ENCODE assay signal across 7 cellular contexts in the genomic region with DNA sequence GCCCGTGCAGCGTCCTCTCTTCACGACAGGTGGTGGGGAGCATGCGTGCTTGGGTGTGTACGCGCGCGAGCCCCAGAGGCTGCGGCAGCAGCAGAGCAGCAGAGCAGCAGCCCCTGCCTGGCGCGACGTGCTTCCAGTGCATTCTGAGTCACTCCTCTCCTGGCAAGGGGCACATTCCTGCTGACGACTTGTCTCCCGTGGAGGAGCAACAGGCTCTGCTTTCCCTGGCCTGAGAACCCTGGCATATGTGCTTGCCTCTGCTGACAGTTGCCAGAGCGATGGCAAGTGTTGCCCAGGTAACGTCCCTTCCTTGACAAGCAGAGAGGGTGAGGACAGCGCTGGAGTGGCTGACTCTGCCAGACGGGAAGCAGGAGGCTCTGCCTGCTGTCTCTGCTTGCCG.
DNase-seq lines count a peak whose midpoint lies in the region; TF ChIP-seq lines count a peak whose summit lies in the region.

No MANE protein-coding gene starts in this region.

- no peak overlapping the region for H3K27ac Mint-ChIP-seq in Calu3 (ENCODE audit: unreplicated experiment)
- H3K27ac Mint-ChIP-seq in activated T-helper 1 cell treated with anti-CD3 and anti-CD28 coated beads, Interleukin-12 subunit alpha, Interleukin-12 subunit beta, Interleukin-2, Interleukin-4 antibody, amounts not matched to agents 30 ng/mL and 10 ng/mL and 1 ng/mL, durations not matched to agents 14 hours and 24 hours and 36 hours, result no peak overlapping the region

- CTCF ChIA-PET in Calu3 (lab: Charles Lee), result no interaction called here

- H3K27me3 Mint-ChIP-seq in Calu3 (ENCODE audit: unreplicated experiment), result no peaks in the 10 kb centered on the region
- no peaks in the 10 kb centered on the region for H3K27me3 Mint-ChIP-seq in activated T-helper 1 cell treated with anti-CD3 and anti-CD28 coated beads, Interleukin-12 subunit alpha, Interleukin-12 subunit beta, Interleukin-2, Interleukin-4 antibody, amounts not matched to agents 30 ng/mL and 10 ng/mL and 1 ng/mL, durations not matched to agents 14 hours and 24 hours and 36 hours (ENCODE audit: insufficient read depth)

- H3K9me3 Mint-ChIP-seq in Calu3 (ENCODE audit: low read depth, unreplicated experiment), result no peaks in the 10 kb centered on the region
- H3K9me3 Mint-ChIP-seq in activated T-helper 1 cell treated with anti-CD3 and anti-CD28 coated beads, Interleukin-12 subunit alpha, Interleukin-12 subunit beta, Interleukin-2, Interleukin-4 antibody, amounts not matched to agents 30 ng/mL and 10 ng/mL and 1 ng/mL, durations not matched to agents 14 hours and 24 hours and 36 hours, result no peaks in the 10 kb centered on the region

- H3K4me3 ChIP-seq in astrocyte of the cerebellum (ENCODE audit: low read depth, low read length), result no peak overlapping the region
- no peak overlapping the region for H3K4me3 ChIP-seq in uterus

- TF ChIP-seq CTCF in astrocyte of the cerebellum (IDR thresholded peaks at IDR 0.05; ENCODE audit: low read depth, low read length, missing control alignments), result no peak
- TF ChIP-seq CTCF in uterus (IDR thresholded peaks at IDR 0.05), result no peak
- TF ChIP-seq CTCF in Calu3 (IDR thresholded peaks at IDR 0.05; ENCODE audit: unreplicated experiment), result no peak

- H3K36me3 ChIP-seq in uterus, result no peaks in the 10 kb centered on the region

- no peaks in the 10 kb centered on the region for H3K27me3 ChIP-seq in uterus

- H3K4me1 ChIP-seq in uterus, result no peaks in the 10 kb centered on the region

- H3K9me3 ChIP-seq in uterus, result no peaks in the 10 kb centered on the region

- DNase-seq in NCI-H128 (lab: John Stamatoyannopoulos, UW; ENCODE audit: unreplicated experiment) (peak; percentile 76), astrocyte of the cerebellum (ENCODE audit: low read depth) (peak; percentile 88), islet precursor cell (peak; percentile 98), uterus (peak; percentile 56 to 58), Calu3 (no peak)
- no peak for DNase-seq in stimulated activated CD4-positive, alpha-beta T cell treated with anti-CD3 and anti-CD28 coated beads, Interleukin-4, amount 100 ng/mL, for 4 hours
- no peak for DNase-seq in activated T-helper 1 cell treated with anti-CD3 and anti-CD28 coated beads, Interleukin-12 subunit alpha, Interleukin-12 subunit beta, Interleukin-2, Interleukin-4 antibody, amounts not matched to agents 30 ng/mL and 10 ng/mL and 1 ng/mL, durations not matched to agents 14 hours and 24 hours and 36 hours (ENCODE audit: low spot score)

- in situ Hi-C loops in astrocyte of the cerebellum (cut with HindIII; ENCODE audit: low sequenced_read_pairs), result no loop called here

- no peaks in the 10 kb centered on the region for H3K4me1 Mint-ChIP-seq in Calu3 (ENCODE audit: low read depth, unreplicated experiment)
- H3K4me1 Mint-ChIP-seq in activated T-helper 1 cell treated with anti-CD3 and anti-CD28 coated beads, Interleukin-12 subunit alpha, Interleukin-12 subunit beta, Interleukin-2, Interleukin-4 antibody, amounts not matched to agents 30 ng/mL and 10 ng/mL and 1 ng/mL, durations not matched to agents 14 hours and 24 hours and 36 hours (ENCODE audit: low read depth), result peaks cover 20% of the 10 kb centered on the region

- no peak overlapping the region for H3K27ac ChIP-seq in uterus

- no peak for TF ChIP-seq POLR2A in uterus (IDR thresholded peaks at IDR 0.05)

- BruUV-seq in Calu3 (replicated peaks; lab: Mats Ljungman, UMichigan), result no TSS peak

- peaks cover 4% of the 10 kb centered on the region for H3K36me3 Mint-ChIP-seq in Calu3 (ENCODE audit: insufficient read depth, unreplicated experiment)
- H3K36me3 Mint-ChIP-seq in activated T-helper 1 cell treated with anti-CD3 and anti-CD28 coated beads, Interleukin-12 subunit alpha, Interleukin-12 subunit beta, Interleukin-2, Interleukin-4 antibody, amounts not matched to agents 30 ng/mL and 10 ng/mL and 1 ng/mL, durations not matched to agents 14 hours and 24 hours and 36 hours (ENCODE audit: low read depth), result peaks cover 12% of the 10 kb centered on the region

- H3K4me3 Mint-ChIP-seq in Calu3 (ENCODE audit: low read depth, unreplicated experiment), result no peak overlapping the region
- no peak overlapping the region for H3K4me3 Mint-ChIP-seq in activated T-helper 1 cell treated with anti-CD3 and anti-CD28 coated beads, Interleukin-12 subunit alpha, Interleukin-12 subunit beta, Interleukin-2, Interleukin-4 antibody, amounts not matched to agents 30 ng/mL and 10 ng/mL and 1 ng/mL, durations not matched to agents 14 hours and 24 hours and 36 hours

- intact Hi-C loops in uterus (cut with DNase I; ENCODE audit: low total_unique reads), result no loop called here
- intact Hi-C loops in Calu3 (cut with micrococcal nuclease; ENCODE audit: unreplicated experiment), result no loop called here
- intact Hi-C loops in activated T-helper 1 cell treated with anti-CD3 and anti-CD28 coated beads, Interleukin-12 subunit alpha, Interleukin-12 subunit beta, Interleukin-2, Interleukin-4 antibody, amounts not matched to agents 30 ng/mL and 10 ng/mL and 1 ng/mL, durations not matched to agents 14 hours and 24 hours and 36 hours (cut with micrococcal nuclease), result no loop called here

Comparison
In these comparisons a context has a peak if more than half of its experiments do, and no peak if none do; other contexts are left out.
1. DNase-seq: peak in NCI-H128 (single experiment), astrocyte of the cerebellum (single experiment), islet precursor cell (single experiment) and uterus (2 of 2); none in Calu3 (single experiment), stimulated activated CD4-positive, alpha-beta T cell treated with anti-CD3 and anti-CD28 coated beads, Interleukin-4, amount 100 ng/mL, for 4 hours (0 of 2) and activated T-helper 1 cell treated with anti-CD3 and anti-CD28 coated beads, Interleukin-12 subunit alpha, Interleukin-12 subunit beta, Interleukin-2, Interleukin-4 antibody, amounts not matched to agents 30 ng/mL and 10 ng/mL and 1 ng/mL, durations not matched to agents 14 hours and 24 hours and 36 hours (single experiment).